29 cellular contexts compared by ENCODE assay signal in the genomic region with DNA sequence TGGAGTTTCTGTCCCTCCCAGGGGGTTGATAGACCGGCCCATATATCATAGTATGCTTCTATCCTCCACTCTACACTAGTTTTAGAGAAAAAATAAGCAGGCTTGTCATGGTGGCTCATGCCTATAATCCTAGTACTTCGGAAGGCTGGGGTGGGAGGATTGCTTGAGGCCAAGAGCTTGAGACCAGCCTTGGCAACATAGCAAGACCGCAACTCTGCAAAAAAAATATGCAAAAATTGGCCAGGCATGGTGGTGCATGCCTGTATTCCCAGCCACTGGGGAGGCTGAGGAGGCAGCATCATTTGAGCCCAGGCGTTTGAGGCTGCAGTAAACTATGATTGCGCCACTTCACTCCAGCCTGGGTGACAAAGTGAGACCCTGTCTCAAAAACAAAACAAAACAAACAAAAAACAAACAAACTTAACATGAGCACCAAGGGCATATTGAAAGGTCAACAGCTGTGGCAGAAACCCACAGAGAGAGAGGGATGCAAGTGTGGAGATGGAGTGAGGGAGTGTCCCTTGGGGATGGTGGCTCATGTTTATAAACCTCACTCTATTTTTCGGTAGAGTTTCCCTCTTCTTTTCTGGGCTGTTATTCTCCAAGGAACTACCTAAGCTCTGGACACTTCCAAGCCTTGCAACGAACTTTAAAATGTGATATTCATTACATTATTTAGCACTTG. TPM values are rescaled to one million over a fixed set of nuclear protein-coding genes. Genes with fewer than 3 reads are reported as not detected.
A peak's percentile ranks its signal among the peaks of the same experiment; 100 is the strongest.
DNase-seq lines count a peak whose midpoint lies in the region; ATAC-seq, FAIRE-seq and TF ChIP-seq lines count a peak whose summit lies in the region.
"Had no signal": no experiment of that assay in that cellular context is flagged by ENCODE, and none has a peak within 500 bp of the region (broad histone marks: within the 10 kb centered on the region; RNA-seq: fewer than 3 reads in every experiment).

No MANE protein-coding gene starts in this region.

- DNase-seq in A673 (ENCODE audit: low spot score) (no peak), RPMI7951 (ENCODE audit: low read depth) (peak; percentile 79), sciatic nerve (ENCODE audit: low spot score) (no peak), urothelium cell line (ENCODE audit: low spot score) (no peak), HFFc6 (no peak)
- DNase-seq in activated T-helper 2 cell treated with anti-CD3 and anti-CD28 coated beads, Interferon-gamma antibody, Interleukin-2, Interleukin-4, amounts not matched to agents 10 μg/mL and 5 μg/mL and 100 μg/mL, durations not matched to agents 14 hours and 24 hours and 36 hours (ENCODE audit: low spot score): no peak
- DNase-seq: ACHN; BE2C; C1 segment of cervical spinal cord; CD4-positive, alpha-beta memory T cell; CD4-positive, CD25-positive, alpha-beta regulatory T cell; CD8-positive, alpha-beta memory T cell; COR-L47; DMS 273 treated with DMSO at 0.1 percent for 48 hours; DMS153; DMS53; DMS79; DND-41; EL; GDM1 had no signal

- peaks cover 6% of the 10 kb centered on the region for H3K27me3 Mint-ChIP-seq in HFFc6 (ENCODE audit: insufficient read depth)
- no peaks in the 10 kb centered on the region for H3K27me3 Mint-ChIP-seq in activated T-helper 2 cell treated with anti-CD3 and anti-CD28 coated beads, Interferon-gamma antibody, Interleukin-2, Interleukin-4, amounts not matched to agents 10 μg/mL and 5 μg/mL and 100 μg/mL, durations not matched to agents 14 hours and 24 hours and 36 hours (ENCODE audit: low read depth)
- H3K27me3 Mint-ChIP-seq: CD4-positive, alpha-beta memory T cell; CD4-positive, CD25-positive, alpha-beta regulatory T cell had no signal

- no peaks in the 10 kb centered on the region for H3K36me3 Mint-ChIP-seq in HFFc6 (ENCODE audit: low read depth)
- no peaks in the 10 kb centered on the region for H3K36me3 Mint-ChIP-seq in activated T-helper 2 cell treated with anti-CD3 and anti-CD28 coated beads, Interferon-gamma antibody, Interleukin-2, Interleukin-4, amounts not matched to agents 10 μg/mL and 5 μg/mL and 100 μg/mL, durations not matched to agents 14 hours and 24 hours and 36 hours (ENCODE audit: low read depth)
- H3K36me3 Mint-ChIP-seq: CD14-positive monocyte; CD4-positive, alpha-beta memory T cell; CD4-positive, CD25-positive, alpha-beta regulatory T cell; CD8-positive, alpha-beta memory T cell had no signal

- ATAC-seq in sciatic nerve: peak; percentile 56
- ATAC-seq: A549, GM12878 had no signal

- no peaks in the 10 kb centered on the region for H3K27me3 ChIP-seq in A673 (replicated peaks; ENCODE audit: insufficient read depth, low read depth, low read length, poor library complexity)
- 0 out of 22 replicates have a peak, but pooled peaks cover 0 to 3% (median 0%) of the 10 kb centered on the region in 11 experiments for H3K27me3 ChIP-seq in BLaER1 treated with 17β-estradiol and CSF1 and Interleukin-3, amounts not matched to agents 10 nM and 100 nM
- H3K27me3 ChIP-seq: BE2C had no signal

- FAIRE-seq in urothelium cell line (lab: Jason Lieb, UNC): no peak
- FAIRE-seq: A549, GM12878, GM12892, GM18507 had no signal

- H3K9ac ChIP-seq in BLaER1 treated with 17β-estradiol and CSF1 and Interleukin-3, amounts not matched to agents 10 nM and 100 nM: no peak overlapping the region

- H3K4me1 Mint-ChIP-seq in HFFc6 (ENCODE audit: low read depth): no peaks in the 10 kb centered on the region
- no peaks in the 10 kb centered on the region for H3K4me1 Mint-ChIP-seq in activated T-helper 2 cell treated with anti-CD3 and anti-CD28 coated beads, Interferon-gamma antibody, Interleukin-2, Interleukin-4, amounts not matched to agents 10 μg/mL and 5 μg/mL and 100 μg/mL, durations not matched to agents 14 hours and 24 hours and 36 hours (ENCODE audit: low read depth)
- H3K4me1 Mint-ChIP-seq: CD4-positive, alpha-beta memory T cell; CD4-positive, CD25-positive, alpha-beta regulatory T cell; CD8-positive, alpha-beta memory T cell had no signal

- H3K9me3 Mint-ChIP-seq in HFFc6: peaks cover 24% of the 10 kb centered on the region
- no peaks in the 10 kb centered on the region for H3K9me3 Mint-ChIP-seq in activated T-helper 2 cell treated with anti-CD3 and anti-CD28 coated beads, Interferon-gamma antibody, Interleukin-2, Interleukin-4, amounts not matched to agents 10 μg/mL and 5 μg/mL and 100 μg/mL, durations not matched to agents 14 hours and 24 hours and 36 hours
- H3K9me3 Mint-ChIP-seq: CD8-positive, alpha-beta memory T cell had no signal

- H3K36me3 ChIP-seq in A673 (ENCODE audit: insufficient read depth, low read length, poor library complexity, severe bottlenecking): peaks cover 39% of the 10 kb centered on the region
- H3K36me3 ChIP-seq in BLaER1 treated with 17β-estradiol and CSF1 and Interleukin-3, amounts not matched to agents 10 nM and 100 nM: no peaks in the 10 kb centered on the region
- H3K36me3 ChIP-seq: BE2C had no signal

- H3K4me1 ChIP-seq in A673 (ENCODE audit: insufficient read depth, low read length, poor library complexity, severe bottlenecking): peaks cover 49% of the 10 kb centered on the region
- peaks cover 17 to 36% (median 32%) of the 10 kb centered on the region in 10 experiments for H3K4me1 ChIP-seq in BLaER1 treated with 17β-estradiol and CSF1 and Interleukin-3, amounts not matched to agents 10 nM and 100 nM
- H3K4me1 ChIP-seq: A549, BE2C had no signal

- H3K9me3 ChIP-seq in A673 (ENCODE audit: low read depth, low read length, poor library complexity, severe bottlenecking): no peaks in the 10 kb centered on the region
- H3K9me3 ChIP-seq in BLaER1 treated with 17β-estradiol and CSF1 and Interleukin-3, amounts not matched to agents 10 nM and 100 nM (replicated peaks in 1 of 11): no peaks in the 10 kb centered on the region
- H3K9me3 ChIP-seq: A549, BE2C had no signal

- H3K4me3 Mint-ChIP-seq in HFFc6: no peak overlapping the region
- no peak overlapping the region for H3K4me3 Mint-ChIP-seq in activated T-helper 2 cell treated with anti-CD3 and anti-CD28 coated beads, Interferon-gamma antibody, Interleukin-2, Interleukin-4, amounts not matched to agents 10 μg/mL and 5 μg/mL and 100 μg/mL, durations not matched to agents 14 hours and 24 hours and 36 hours (ENCODE audit: low read depth)
- H3K4me3 Mint-ChIP-seq: CD4-positive, alpha-beta memory T cell; CD4-positive, CD25-positive, alpha-beta regulatory T cell; CD8-positive, alpha-beta memory T cell had no signal

- H3K4me2 ChIP-seq in BLaER1 treated with 17β-estradiol and CSF1 and Interleukin-3, amounts not matched to agents 10 nM and 100 nM: peak overlapping the region in 9 of 11 experiments; percentile 75 to 93 (median 87); a peak in 18 of 22 replicates
- H3K4me2 ChIP-seq: A549 had no signal

- H4K20me1 ChIP-seq in BLaER1 treated with 17β-estradiol and CSF1 and Interleukin-3, amounts not matched to agents 10 nM and 100 nM: no peaks in the 10 kb centered on the region

- CTCF ChIA-PET in A673 (lab: Charles Lee): no interaction called here

- intact Hi-C loops in A673 (cut with micrococcal nuclease; ENCODE audit: unreplicated experiment): no loop called here
- intact Hi-C loops in sciatic nerve (cut with DNase I): loop anchor here (1.0 kb wide), 1 partner anchor 19 kb away; no protein-coding TSS in a partner anchor
- intact Hi-C loops in activated T-helper 2 cell treated with anti-CD3 and anti-CD28 coated beads, Interferon-gamma antibody, Interleukin-2, Interleukin-4, amounts not matched to agents 10 μg/mL and 5 μg/mL and 100 μg/mL, durations not matched to agents 14 hours and 24 hours and 36 hours (cut with micrococcal nuclease): no loop called here

- H3K27ac Mint-ChIP-seq in HFFc6: no peak overlapping the region
- no peak overlapping the region for H3K27ac Mint-ChIP-seq in activated T-helper 2 cell treated with anti-CD3 and anti-CD28 coated beads, Interferon-gamma antibody, Interleukin-2, Interleukin-4, amounts not matched to agents 10 μg/mL and 5 μg/mL and 100 μg/mL, durations not matched to agents 14 hours and 24 hours and 36 hours
- H3K27ac Mint-ChIP-seq: CD4-positive, alpha-beta memory T cell; CD4-positive, CD25-positive, alpha-beta regulatory T cell; CD8-positive, alpha-beta memory T cell had no signal

- BruUV-seq in A673 (replicated peaks; lab: Mats Ljungman, UMichigan): no TSS peak

- no peak for TF ChIP-seq CTCF in A673 (conservative IDR thresholded peaks at IDR 0.05; ENCODE audit: low read depth, low read length)
- TF ChIP-seq CTCF in HFFc6 (IDR thresholded peaks at IDR 0.05): no peak

- peak overlapping the region; percentile 45 for H3K27ac ChIP-seq in A673 (ENCODE audit: low read depth, low read length, poor library complexity, severe bottlenecking)
- H3K27ac ChIP-seq in BLaER1 treated with 17β-estradiol and CSF1 and Interleukin-3, amounts not matched to agents 10 nM and 100 nM: no peak overlapping the region
- H3K27ac ChIP-seq: 22Rv1, A549 had no signal

- POLR2A ChIA-PET in A673 (lab: Charles Lee; ENCODE audit: low non-redundant PET): no interaction called here

- no peak overlapping the region for H3K4me3 ChIP-seq in A673 (ENCODE audit: low read depth, low read length, poor library complexity, severe bottlenecking)
- H3K4me3 ChIP-seq in BLaER1 treated with 17β-estradiol and CSF1 and Interleukin-3, amounts not matched to agents 10 nM and 100 nM: no peak overlapping the region
- H3K4me3 ChIP-seq: A549, GM12878 had no signal

RNA-seq across cellular contexts. Expression of a gene that starts 24.1 kb away (rescaled TPM):
- total RNA-seq in A673 (2021) (46.0 and 47.8 TPM in 2 replicates), sciatic nerve (2.0 TPM)
- total RNA-seq in RPMI7951 (2014; rRNA removed; shearing (Covaris generic)): 9.0 and 9.6 TPM in 2 replicates
- not detected for total RNA-seq in HFFc6 (2021; fragmentation: NEBNext Ultra II Directional; extraction: Animal tissue kit (Norgen Biotek cat#: 25700))
- not detected in 2 replicates for total RNA-seq in activated T-helper 2 cell treated with anti-CD3 and anti-CD28 coated beads, Interferon-gamma antibody, Interleukin-2, Interleukin-4, amounts not matched to agents 10 μg/mL and 5 μg/mL and 100 μg/mL, durations not matched to agents 14 hours and 24 hours and 36 hours
- total RNA-seq: A172; CD4-positive, alpha-beta memory T cell; CD8-positive, alpha-beta memory T cell; G401; GM12878 had no signal
